In the genomic region with DNA sequence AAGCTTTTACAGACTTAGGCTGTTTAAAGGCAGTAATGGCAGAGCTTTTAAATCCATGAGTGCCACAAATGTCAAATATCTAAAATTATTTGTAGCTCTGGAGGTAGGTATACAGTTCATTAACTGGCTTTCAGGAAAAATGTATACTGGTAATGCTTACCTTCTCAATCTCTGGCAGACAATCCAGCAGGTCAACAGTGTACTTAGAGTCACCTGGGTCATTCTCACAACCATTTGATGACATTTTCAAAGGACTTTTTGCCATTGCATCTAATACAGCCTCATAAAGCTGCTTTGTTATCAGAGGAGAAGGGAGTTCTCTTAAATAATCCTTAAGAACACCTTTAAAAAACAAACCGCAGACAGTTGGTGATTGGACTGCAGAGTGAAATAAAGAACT, we compare ENCODE assay signal across 25 cellular contexts.
"Had no signal": no experiment of that assay in that cellular context is flagged by ENCODE, and none has a peak within 500 bp of the region (broad histone marks: within the 10 kb centered on the region; RNA-seq: fewer than 3 reads in every experiment).

No MANE protein-coding gene starts in this region.

- H3K4me3 ChIP-seq: stomach, suprapubic skin, testis, thoracic aorta, thyroid gland, tibial artery, tibial nerve, transverse colon, upper lobe of left lung, upper lobe of right lung, uterus, vagina had no signal

- H3K36me3 ChIP-seq: suprapubic skin, thoracic aorta, thyroid gland, upper lobe of right lung, uterus, vagina had no signal

- H3K9me3 ChIP-seq: stomach, suprapubic skin, testis, thoracic aorta, thyroid gland, tibial artery, tibial nerve, transverse colon, upper lobe of left lung, upper lobe of right lung, uterus, vagina had no signal

- H3K4me1 ChIP-seq: suprapubic skin, testis, thyroid gland, tibial artery, tibial nerve, transverse colon, upper lobe of left lung, upper lobe of right lung, uterus, vagina had no signal

- H3K27ac ChIP-seq: stomach, suprapubic skin, testis, thoracic aorta, thyroid gland, tibial artery, tibial nerve, transverse colon, upper lobe of left lung, upper lobe of right lung, uterus, vagina had no signal

- H3K27me3 ChIP-seq: stomach, suprapubic skin, testis, thyroid gland, tibial artery, tibial nerve, transverse colon, upper lobe of left lung, upper lobe of right lung, uterus, vagina had no signal

- ATAC-seq: stimulated activated effector memory CD8-positive, alpha-beta T cell treated with anti-CD3 and anti-CD28 coated beads, Interleukin-12 subunit alpha, Interleukin-12 subunit beta, amount 100 ng/mL, for 72 hours; stimulated activated memory B cell treated with anti-CD40 and anti-IgM and Interleukin-4, amounts not matched to agents 10 μg/mL and 1 μg/mL and 100 μg/mL, for 72 hours; stimulated activated naive B cell treated with anti-CD40 and anti-IgM and Interleukin-4, amounts not matched to agents 10 μg/mL and 1 μg/mL and 100 μg/mL, for 72 hours; stimulated activated naive CD8-positive, alpha-beta T cell treated with anti-CD3 and anti-CD28 coated beads, Interleukin-15, amount 100 ng/mL, for 72 hours; stimulated activated naive CD8-positive, alpha-beta T cell treated with anti-CD3 and anti-CD28 coated beads, Interleukin-15, Interleukin-2, amounts not matched to agents 100 U/mL and 50 U/mL, for 24 hours; upper lobe of right lung had no signal

- DNase-seq: stimulated activated CD4-positive, alpha-beta T cell treated with anti-CD3 and anti-CD28 coated beads, Interleukin-2, amount 100 ng/mL, for 48 hours; stimulated activated CD4-positive, alpha-beta T cell treated with anti-CD3 and anti-CD28 coated beads, Interleukin-4, amount 100 ng/mL, for 1 hour; stimulated activated CD4-positive, alpha-beta T cell treated with anti-CD3 and anti-CD28 coated beads, Interleukin-4, amount 100 ng/mL, for 24 hours; stimulated activated CD4-positive, alpha-beta T cell treated with anti-CD3 and anti-CD28 coated beads, Interleukin-4, amount 100 ng/mL, for 4 hours; stimulated activated CD8-positive, alpha-beta memory T cell treated with anti-CD3 and anti-CD28 coated beads, Interleukin-4, amount 100 ng/mL, for 48 hours; stimulated activated naive B cell treated with anti-CD40 and anti-IgM and Interleukin-4, amounts not matched to agents 10 μg/mL and 1 μg/mL and 100 μg/mL, for 72 hours; stimulated activated naive CD4-positive, alpha-beta T cell; stimulated activated naive CD4-positive, alpha-beta T cell treated with Interleukin-2 at 50 U/mL for 16 hours; stimulated activated naive CD8-positive, alpha-beta T cell treated with anti-CD3 and anti-CD28 coated beads, Interleukin-15, amount 100 ng/mL, for 72 hours; stimulated activated naive CD8-positive, alpha-beta T cell treated with anti-CD3 and anti-CD28 coated beads, Interleukin-15, Interleukin-2, amounts not matched to agents 100 U/mL and 50 U/mL, for 24 hours; stomach; substantia nigra; testis; thyroid gland; tibial artery; transverse colon; upper lobe of left lung; upper lobe of right lung; uterus had no signal
